8 cellular contexts compared by ENCODE assay signal in genomic region chr17:40224707-40225092, GRCh38. TPM values are rescaled to one million over a fixed set of nuclear protein-coding genes. Genes with fewer than 3 reads are reported as not detected.
DNase-seq lines count a peak whose midpoint lies in the region; ATAC-seq and TF ChIP-seq lines count a peak whose summit lies in the region.

No MANE protein-coding gene starts in this region.

- H3K4me1 Mint-ChIP-seq in IgD-negative memory B cell (peaks cover 23 to 25% (median 23%) of the 10 kb centered on the region in 3 donors), brain (peaks cover 47% of the 10 kb centered on the region), endothelial cell (ENCODE audit: unreplicated experiment) (peaks cover 9% of the 10 kb centered on the region)
- peaks cover 23 to 41% of the 10 kb centered on the region in 2 donors for H3K4me1 Mint-ChIP-seq in stimulated activated naive B cell treated with anti-CD40 and anti-IgM and Interleukin-4, amounts not matched to agents 10 μg/mL and 1 μg/mL and 100 μg/mL, for 72 hours

- TF ChIP-seq CTCF in brain (conservative IDR thresholded peaks at IDR 0.05) (no peak), endothelial cell (IDR thresholded peaks at IDR 0.05; ENCODE audit: unreplicated experiment) (no peak), BE2C (IDR thresholded peaks at IDR 0.05; ENCODE audit: low read depth, low read length) (no peak)

- H3K27me3 Mint-ChIP-seq in IgD-negative memory B cell (no peaks in the 10 kb centered on the region), brain (peaks cover 3% of the 10 kb centered on the region), endothelial cell (ENCODE audit: unreplicated experiment) (peaks cover under 1% of the 10 kb centered on the region)
- H3K27me3 Mint-ChIP-seq in stimulated activated naive B cell treated with anti-CD40 and anti-IgM and Interleukin-4, amounts not matched to agents 10 μg/mL and 1 μg/mL and 100 μg/mL, for 72 hours: no peaks in the 10 kb centered on the region

- no peaks in the 10 kb centered on the region for H3K27me3 ChIP-seq in BE2C

- H3K27ac Mint-ChIP-seq in IgD-negative memory B cell (peak overlapping the region; percentile 6 to 81 (median 46)), brain (peak overlapping the region; percentile 44 to 98 (median 92)), endothelial cell (ENCODE audit: unreplicated experiment) (no peak overlapping the region)
- H3K27ac Mint-ChIP-seq in stimulated activated naive B cell treated with anti-CD40 and anti-IgM and Interleukin-4, amounts not matched to agents 10 μg/mL and 1 μg/mL and 100 μg/mL, for 72 hours: peak overlapping the region; percentile 47

- H3K4me3 ChIP-seq in BE2C (ENCODE audit: low read depth, low read length): no peak overlapping the region

- no peaks in the 10 kb centered on the region for H3K4me1 ChIP-seq in BE2C

- DNase-seq in hippocampal formation (lab: John Stamatoyannopoulos, UW) (peak; percentile 36 to 71), endothelial cell (ENCODE audit: low spot score) (no peak), BE2C (no peak), DMS153 treated with DMSO at 0.1 percent for 48 hours (lab: John Stamatoyannopoulos, UW; ENCODE audit: unreplicated experiment) (no peak), NCI-H2171 (lab: John Stamatoyannopoulos, UW) (no peak)
- no peak for DNase-seq in stimulated activated naive B cell treated with anti-CD40 and anti-IgM and Interleukin-4, amounts not matched to agents 10 μg/mL and 1 μg/mL and 100 μg/mL, for 72 hours

- H3K9me3 ChIP-seq in BE2C: no peaks in the 10 kb centered on the region

- peaks cover 2% of the 10 kb centered on the region for H3K36me3 Mint-ChIP-seq in IgD-negative memory B cell
- H3K36me3 Mint-ChIP-seq in brain: peaks cover 40% of the 10 kb centered on the region
- H3K36me3 Mint-ChIP-seq in stimulated activated naive B cell treated with anti-CD40 and anti-IgM and Interleukin-4, amounts not matched to agents 10 μg/mL and 1 μg/mL and 100 μg/mL, for 72 hours: peaks cover 14 to 25% of the 10 kb centered on the region in 2 donors
- H3K36me3 Mint-ChIP-seq in endothelial cell (ENCODE audit: low read depth, unreplicated experiment): peaks cover 3% of the 10 kb centered on the region

- peak overlapping the region in 3 of 4 donors; percentile 42 to 72 (median 44) for H3K4me3 Mint-ChIP-seq in IgD-negative memory B cell
- H3K4me3 Mint-ChIP-seq in brain: peak overlapping the region; percentile 62 to 89 (median 84)
- H3K4me3 Mint-ChIP-seq in stimulated activated naive B cell treated with anti-CD40 and anti-IgM and Interleukin-4, amounts not matched to agents 10 μg/mL and 1 μg/mL and 100 μg/mL, for 72 hours: no peak overlapping the region
- H3K4me3 Mint-ChIP-seq in endothelial cell (ENCODE audit: unreplicated experiment): no peak overlapping the region

- no peaks in the 10 kb centered on the region; the same call in 1 of the 2 replicates for H3K36me3 ChIP-seq in BE2C

- ATAC-seq in stimulated activated naive B cell treated with anti-CD40 and anti-IgM and Interleukin-4, amounts not matched to agents 10 μg/mL and 1 μg/mL and 100 μg/mL, for 72 hours (replicated peaks): no peak

- H3K9me3 Mint-ChIP-seq in IgD-negative memory B cell (no peaks in the 10 kb centered on the region), brain (no peaks in the 10 kb centered on the region), endothelial cell (ENCODE audit: unreplicated experiment) (no peaks in the 10 kb centered on the region)
- no peaks in the 10 kb centered on the region for H3K9me3 Mint-ChIP-seq in stimulated activated naive B cell treated with anti-CD40 and anti-IgM and Interleukin-4, amounts not matched to agents 10 μg/mL and 1 μg/mL and 100 μg/mL, for 72 hours

RNA-seq across cellular contexts. Expression of gene WIPF2, which starts 5.6 kb away (rescaled TPM):
- 11.4 TPM for polyA plus RNA-seq in IgD-negative memory B cell
- 26.4 TPM for polyA plus RNA-seq in brain (ENCODE audit: insufficient read depth, low read depth, low replicate concordance)
- 32.2 TPM for total RNA-seq in endothelial cell (ENCODE audit: unreplicated experiment)
- 16.5 TPM for polyA plus RNA-seq in BE2C (2012; ENCODE audit: insufficient read depth, insufficient read length, low read depth)

RNA-seq across cellular contexts. Expression of gene RAPGEFL1, which starts 47.4 kb away (rescaled TPM):
- polyA plus RNA-seq in IgD-negative memory B cell (0.69 TPM), brain (ENCODE audit: insufficient read depth, low read depth, low replicate concordance) (14.2 TPM)
- total RNA-seq in endothelial cell (ENCODE audit: unreplicated experiment): 18.3 TPM
- 9.8 TPM for polyA plus RNA-seq in BE2C (2012; ENCODE audit: insufficient read depth, insufficient read length, low read depth)

Comparison
In these comparisons a context has a peak if more than half of its experiments do, and no peak if none do; other contexts are left out.
1. H3K4me3 Mint-ChIP-seq: peak in IgD-negative memory B cell (3 of 4) and brain (5 of 5); none in stimulated activated naive B cell treated with anti-CD40 and anti-IgM and Interleukin-4, amounts not matched to agents 10 μg/mL and 1 μg/mL and 100 μg/mL, for 72 hours (0 of 2) and endothelial cell (single experiment).
2. DNase-seq: peak in hippocampal formation (2 of 2); none in stimulated activated naive B cell treated with anti-CD40 and anti-IgM and Interleukin-4, amounts not matched to agents 10 μg/mL and 1 μg/mL and 100 μg/mL, for 72 hours (single experiment), endothelial cell (single experiment), BE2C (single experiment), DMS153 treated with DMSO at 0.1 percent for 48 hours (single experiment) and NCI-H2171 (single experiment).